ENCODE assay signal across 14 cellular contexts in the genomic region with DNA sequence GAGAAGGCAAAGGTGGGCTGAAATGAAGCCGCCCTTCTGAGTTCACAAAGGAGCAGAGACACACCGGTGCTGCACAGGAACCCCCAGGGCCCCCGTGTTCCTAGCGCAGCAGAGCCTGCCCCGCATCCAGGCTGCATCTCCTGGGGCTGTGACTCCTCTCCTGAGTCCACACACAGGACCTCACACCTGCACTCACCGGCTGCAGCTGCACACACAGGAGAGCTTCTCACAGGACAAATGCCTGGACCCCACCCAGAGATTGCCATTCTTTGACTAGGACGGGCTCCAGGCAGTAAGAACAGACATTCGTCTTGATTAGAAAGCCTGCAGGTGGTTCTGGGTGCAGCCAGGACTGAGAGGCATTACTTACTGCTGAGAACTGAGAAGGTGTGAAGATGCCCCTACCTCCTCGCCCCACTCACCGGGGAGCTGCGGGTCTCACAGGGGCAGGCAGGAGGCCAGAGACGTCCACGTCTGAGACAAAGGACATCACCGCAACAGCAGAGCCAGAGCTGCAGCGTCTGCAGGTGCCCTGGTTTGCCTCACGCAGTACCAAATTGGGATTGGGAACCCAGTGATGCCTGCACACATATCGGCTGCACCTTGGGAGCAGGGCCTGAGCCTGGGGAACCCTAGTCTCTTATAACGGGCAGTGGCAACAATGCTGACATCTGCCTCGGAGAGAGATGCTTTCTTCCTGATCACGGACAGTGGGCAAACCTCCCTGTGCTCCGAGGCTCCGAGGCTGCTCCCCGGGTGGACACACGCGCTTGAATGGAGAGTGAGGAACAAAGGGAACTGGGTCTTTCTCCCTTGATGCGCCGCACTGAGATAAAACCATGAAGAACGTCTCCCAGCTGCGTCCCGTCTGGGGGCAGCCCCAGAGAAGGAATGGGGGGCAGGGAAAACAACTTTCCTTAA. TPM values are rescaled to one million over a fixed set of nuclear protein-coding genes. Genes with fewer than 3 reads are reported as not detected.
A peak's percentile ranks its signal among the peaks of the same experiment; 100 is the strongest.
DNase-seq lines count a peak whose midpoint lies in the region; ATAC-seq and TF ChIP-seq lines count a peak whose summit lies in the region.
"Had no signal": no experiment of that assay in that cellular context is flagged by ENCODE, and none has a peak within 500 bp of the region (broad histone marks: within the 10 kb centered on the region; RNA-seq: fewer than 3 reads in every experiment).

No MANE protein-coding gene starts in this region.

- H3K27ac ChIP-seq in right atrium auricular region = no peak overlapping the region
- H3K27ac ChIP-seq: upper lobe of left lung had no signal

- no peak overlapping the region for H3K4me3 ChIP-seq in right atrium auricular region
- H3K4me3 ChIP-seq: upper lobe of left lung had no signal

- H3K9me3 ChIP-seq in right atrium auricular region = no peaks in the 10 kb centered on the region
- H3K9me3 ChIP-seq: upper lobe of left lung had no signal

- H3K27me3 ChIP-seq in right atrium auricular region = no peaks in the 10 kb centered on the region
- H3K27me3 ChIP-seq: upper lobe of left lung had no signal

- no peak for TF ChIP-seq CTCF in right atrium auricular region (IDR thresholded peaks at IDR 0.05)

- H3K4me1 ChIP-seq in right atrium auricular region = peaks cover 0 to 16% of the 10 kb centered on the region in 2 donors

- ATAC-seq in GM21528 (IDR thresholded peaks at IDR 0.05; ENCODE audit: low FRiP score, unreplicated experiment) (no peak), HG02973 (IDR thresholded peaks at IDR 0.05; ENCODE audit: unreplicated experiment) (no peak)

- H3K36me3 ChIP-seq in right atrium auricular region = no peaks in the 10 kb centered on the region
- H3K36me3 ChIP-seq: upper lobe of left lung had no signal

- peak; percentile 20 for DNase-seq in activated T-cell treated with anti-CD3 and anti-CD28 coated beads, Interleukin-2, amount 50 U/mL, for 1 hour
- DNase-seq in activated T-cell treated with anti-CD3 and anti-CD28 coated beads for 4 hours (no peak), NCI-H1092 treated with DMSO at 0.1 percent for 48 hours (lab: John Stamatoyannopoulos, UW) (peak; percentile 33), right atrium auricular region (ENCODE audit: low spot score) (peak; percentile 51), retina (peak; percentile 59), germinal center (ENCODE audit: low spot score) (no peak)
- DNase-seq: AML-193, anterior cingulate cortex, cortex of kidney, DMS79, NCI-H774 had no signal

RNA-seq across cellular contexts. Expression of a gene that starts 50.4 kb away (rescaled TPM):
- 10 to 100 TPM; 10.2 to 13.2 TPM for total RNA-seq in right atrium auricular region

Comparison
In these comparisons a context has a peak if more than half of its experiments do, and no peak if none do; other contexts are left out.
1. DNase-seq: peak in activated T-cell treated with anti-CD3 and anti-CD28 coated beads, Interleukin-2, amount 50 U/mL, for 1 hour (single experiment), NCI-H1092 treated with DMSO at 0.1 percent for 48 hours (single experiment), right atrium auricular region (single experiment) and retina (single experiment); none in activated T-cell treated with anti-CD3 and anti-CD28 coated beads for 4 hours (single experiment) and germinal center (single experiment).